In the genomic region with DNA sequence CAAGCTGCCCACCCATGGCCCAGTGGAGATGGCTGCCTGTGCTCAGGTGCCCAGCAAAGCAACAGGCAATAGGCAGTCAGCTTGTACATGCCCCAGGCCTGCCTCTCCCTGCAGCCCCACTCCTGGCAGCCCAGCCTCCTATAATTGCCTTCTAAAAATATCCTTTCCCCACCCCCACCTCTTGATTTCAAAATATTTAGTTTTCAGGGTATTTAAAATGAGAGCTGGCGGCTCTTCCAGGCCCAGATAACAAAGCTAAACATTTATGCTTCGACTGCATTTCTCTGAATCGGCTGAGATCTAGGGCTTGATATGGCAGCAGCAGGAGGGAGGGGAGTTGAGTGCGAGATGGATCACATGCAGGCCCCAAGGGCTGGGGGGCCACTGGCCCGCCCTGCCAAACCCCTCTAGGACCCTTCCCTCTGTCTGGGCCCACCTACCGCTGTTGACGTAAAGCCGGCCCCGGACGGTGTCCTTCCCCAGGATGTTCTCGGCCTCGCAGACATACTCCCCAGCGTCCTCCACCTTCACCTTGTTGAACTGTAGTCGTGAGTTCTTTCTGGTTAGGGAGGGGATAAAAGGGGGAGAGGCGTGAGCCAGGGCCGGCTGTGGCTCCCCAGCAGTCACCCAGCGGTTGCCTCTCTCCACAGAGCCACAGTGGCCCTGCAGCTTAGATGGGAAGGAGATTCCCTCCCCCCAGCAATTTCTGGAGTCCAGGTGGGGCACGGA, we compare ENCODE assay signal across 1 cellular context.
TF ChIP-seq lines count a peak whose summit lies in the region.

No MANE protein-coding gene starts in this region.

TF ChIP-seq in GM23338, 12 proteins besides CTCF, POLR2A, EP300 and RAD21:
- TF ChIP-seq, protein P1, sequence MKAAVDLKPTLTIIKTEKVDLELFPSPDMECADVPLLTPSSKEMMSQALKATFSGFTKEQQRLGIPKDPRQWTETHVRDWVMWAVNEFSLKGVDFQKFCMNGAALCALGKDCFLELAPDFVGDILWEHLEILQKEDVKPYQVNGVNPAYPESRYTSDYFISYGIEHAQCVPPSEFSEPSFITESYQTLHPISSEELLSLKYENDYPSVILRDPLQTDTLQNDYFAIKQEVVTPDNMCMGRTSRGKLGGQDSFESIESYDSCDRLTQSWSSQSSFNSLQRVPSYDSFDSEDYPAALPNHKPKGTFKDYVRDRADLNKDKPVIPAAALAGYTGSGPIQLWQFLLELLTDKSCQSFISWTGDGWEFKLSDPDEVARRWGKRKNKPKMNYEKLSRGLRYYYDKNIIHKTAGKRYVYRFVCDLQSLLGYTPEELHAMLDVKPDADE (IDR thresholded peaks at IDR 0.05) = no peak
- TF ChIP-seq, protein P2, sequence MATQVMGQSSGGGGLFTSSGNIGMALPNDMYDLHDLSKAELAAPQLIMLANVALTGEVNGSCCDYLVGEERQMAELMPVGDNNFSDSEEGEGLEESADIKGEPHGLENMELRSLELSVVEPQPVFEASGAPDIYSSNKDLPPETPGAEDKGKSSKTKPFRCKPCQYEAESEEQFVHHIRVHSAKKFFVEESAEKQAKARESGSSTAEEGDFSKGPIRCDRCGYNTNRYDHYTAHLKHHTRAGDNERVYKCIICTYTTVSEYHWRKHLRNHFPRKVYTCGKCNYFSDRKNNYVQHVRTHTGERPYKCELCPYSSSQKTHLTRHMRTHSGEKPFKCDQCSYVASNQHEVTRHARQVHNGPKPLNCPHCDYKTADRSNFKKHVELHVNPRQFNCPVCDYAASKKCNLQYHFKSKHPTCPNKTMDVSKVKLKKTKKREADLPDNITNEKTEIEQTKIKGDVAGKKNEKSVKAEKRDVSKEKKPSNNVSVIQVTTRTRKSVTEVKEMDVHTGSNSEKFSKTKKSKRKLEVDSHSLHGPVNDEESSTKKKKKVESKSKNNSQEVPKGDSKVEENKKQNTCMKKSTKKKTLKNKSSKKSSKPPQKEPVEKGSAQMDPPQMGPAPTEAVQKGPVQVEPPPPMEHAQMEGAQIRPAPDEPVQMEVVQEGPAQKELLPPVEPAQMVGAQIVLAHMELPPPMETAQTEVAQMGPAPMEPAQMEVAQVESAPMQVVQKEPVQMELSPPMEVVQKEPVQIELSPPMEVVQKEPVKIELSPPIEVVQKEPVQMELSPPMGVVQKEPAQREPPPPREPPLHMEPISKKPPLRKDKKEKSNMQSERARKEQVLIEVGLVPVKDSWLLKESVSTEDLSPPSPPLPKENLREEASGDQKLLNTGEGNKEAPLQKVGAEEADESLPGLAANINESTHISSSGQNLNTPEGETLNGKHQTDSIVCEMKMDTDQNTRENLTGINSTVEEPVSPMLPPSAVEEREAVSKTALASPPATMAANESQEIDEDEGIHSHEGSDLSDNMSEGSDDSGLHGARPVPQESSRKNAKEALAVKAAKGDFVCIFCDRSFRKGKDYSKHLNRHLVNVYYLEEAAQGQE (IDR thresholded peaks at IDR 0.05; ENCODE audit: unreplicated experiment) = no peak
- TF ChIP-seq EZH2 (IDR thresholded peaks at IDR 0.05; ENCODE audit: low read depth, unreplicated experiment) (no peak), ZNF462 (CRISPR knock-in tag; IDR thresholded peaks at IDR 0.05) (no peak), STAT1 (IDR thresholded peaks at IDR 0.05; ENCODE audit: unreplicated experiment) (no peak), CREB1 (CRISPR knock-in tag; IDR thresholded peaks at IDR 0.05; ENCODE audit: low read depth) (no peak), ZNF331 (CRISPR knock-in tag; IDR thresholded peaks at IDR 0.05; ENCODE audit: low read depth) (no peak), POLR2AphosphoS5 (IDR thresholded peaks at IDR 0.05; ENCODE audit: low read depth) (no peak), EZH2phosphoT487 (IDR thresholded peaks at IDR 0.05; ENCODE audit: unreplicated experiment) (no peak), NANOG (IDR thresholded peaks at IDR 0.05; ENCODE audit: borderline replicate concordance) (no peak), ZNF114 (CRISPR knock-in tag; IDR thresholded peaks at IDR 0.05) (no peak), JUNB (IDR thresholded peaks at IDR 0.05; ENCODE audit: unreplicated experiment) (no peak)
